In the genomic region with DNA sequence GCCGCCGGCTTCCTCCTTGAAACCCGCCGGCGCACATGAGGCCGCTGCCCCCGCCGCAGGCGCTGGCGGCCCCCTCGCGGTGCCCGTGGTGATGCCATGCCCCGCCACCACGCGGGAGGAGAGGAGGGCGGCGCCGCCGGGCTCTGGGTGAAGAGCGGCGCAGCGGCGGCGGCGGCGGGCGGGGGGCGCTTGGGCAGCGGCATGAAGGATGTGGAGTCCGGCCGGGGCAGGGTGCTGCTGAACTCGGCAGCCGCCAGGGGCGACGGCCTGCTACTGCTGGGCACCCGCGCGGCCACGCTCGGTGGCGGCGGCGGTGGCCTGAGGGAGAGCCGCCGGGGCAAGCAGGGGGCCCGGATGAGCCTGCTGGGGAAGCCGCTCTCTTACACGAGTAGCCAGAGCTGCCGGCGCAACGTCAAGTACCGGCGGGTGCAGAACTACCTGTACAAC, we compare ENCODE assay signal across 8 cellular contexts. TPM values are rescaled to one million over a fixed set of nuclear protein-coding genes. Genes with fewer than 3 reads are reported as not detected.
DNase-seq lines count a peak whose midpoint lies in the region; ATAC-seq, FAIRE-seq and TF ChIP-seq lines count a peak whose summit lies in the region.

No MANE protein-coding gene starts in this region.

- H3K27ac ChIP-seq in lung (ENCODE audit: low read depth in 1 of 2, low read length in 1 of 2): no peak overlapping the region

- H3K27ac Mint-ChIP-seq in WTC11: no peak overlapping the region
- no peak overlapping the region for H3K27ac Mint-ChIP-seq in chondrocyte (ENCODE audit: unreplicated experiment)

- CTCF ChIA-PET in WTC11 (lab: Charles Lee): interaction anchor here (0.6 to 1.6 kb wide), 7 partner anchors 10 to 512 kb away, joined by 3 to 6 read pairs (median 3); no protein-coding TSS in a partner anchor

- H3K9me3 ChIP-seq in lung (ENCODE audit: control insufficient read depth in 2 of 2, insufficient read depth in 1 of 2, low read length in 1 of 2): no peaks in the 10 kb centered on the region

- FAIRE-seq in H54 (lab: Jason Lieb, UNC): no peak

- H3K9me3 Mint-ChIP-seq in WTC11 (no peaks in the 10 kb centered on the region), chondrocyte (ENCODE audit: low read depth) (no peaks in the 10 kb centered on the region)

- ATAC-seq in WTC11: peak; percentile 53
- ATAC-seq in lung (ENCODE audit: insufficient read depth, low FRiP score): peak; percentile 12

- no peaks in the 10 kb centered on the region for H3K36me3 ChIP-seq in lung (ENCODE audit: control insufficient read depth in 2 of 2, insufficient read depth in 2 of 2, low read length in 2 of 2)

- H3K4me3 ChIP-seq in GM08714 (ENCODE audit: low read length): peak overlapping the region; percentile 90
- H3K4me3 ChIP-seq in lung: peak overlapping the region; percentile 5

- POLR2A ChIA-PET in WTC11 (lab: Charles Lee): no interaction called here

- H3K4me1 Mint-ChIP-seq in WTC11 (peaks cover 26% of the 10 kb centered on the region), chondrocyte (ENCODE audit: low read depth) (peaks cover 38% of the 10 kb centered on the region)

- no peaks in the 10 kb centered on the region for H3K36me3 Mint-ChIP-seq in WTC11
- H3K36me3 Mint-ChIP-seq in chondrocyte (ENCODE audit: low read depth): peaks cover 1% of the 10 kb centered on the region

- H3K4me3 Mint-ChIP-seq in WTC11 (peak overlapping the region; percentile 84), chondrocyte (ENCODE audit: unreplicated experiment) (peak overlapping the region; percentile 92)

- TF ChIP-seq CTCF in WTC11 (IDR thresholded peaks at IDR 0.05) (no peak), chondrocyte (IDR thresholded peaks at IDR 0.05) (peak; percentile 67), lung (IDR thresholded peaks at IDR 0.05; ENCODE audit: control extremely low read depth, extremely low read depth) (no peak)

- H3K27me3 ChIP-seq in lung (ENCODE audit: control insufficient read depth, insufficient read depth): no peaks in the 10 kb centered on the region

- DNase-seq in H54 (ENCODE audit: insufficient read length, low spot score) (peak; percentile 36), NCI-H1092 treated with DMSO at 0.1 percent for 48 hours (lab: John Stamatoyannopoulos, UW) (peak; percentile 43), WTC11 (ENCODE audit: low spot score) (peak; percentile 52), chondrocyte (ENCODE audit: low spot score) (peak; percentile 90), lung (ENCODE audit: low spot score) (no peak), NCI-H2196 treated with DMSO at 0.1 percent for 48 hours (lab: John Stamatoyannopoulos, UW; ENCODE audit: unreplicated experiment) (no peak)
- peak; percentile 35 for DNase-seq in stimulated activated CD8-positive, alpha-beta memory T cell treated with anti-CD3 and anti-CD28 coated beads, Interleukin-15, amount 100 ng/mL, for 24 hours (ENCODE audit: low read depth)

- H3K27me3 Mint-ChIP-seq in WTC11 (ENCODE audit: low read depth) (peaks cover 63% of the 10 kb centered on the region), chondrocyte (ENCODE audit: low read depth) (no peaks in the 10 kb centered on the region)

- H3K4me1 ChIP-seq in lung (ENCODE audit: control insufficient read depth in 2 of 2, insufficient read depth in 2 of 2, low read length in 2 of 2): peaks cover 0 to 1% of the 10 kb centered on the region in 2 donors

- WGBS in lung, 2 donors: 0 to 1% methylated on average over 45 to 54 of the region's 54 CpGs

- TF ChIP-seq POLR2A in H54 (IDR thresholded peaks at IDR 0.05; ENCODE audit: low read depth, low read length): 0 out of 2 replicates have a peak, but pooled peaks have one; percentile 7

TF ChIP-seq in WTC11, 78 proteins besides CTCF, POLR2A, EP300 and RAD21 (continues in another document):
- TF ChIP-seq ZNF423 (CRISPR knock-in tag; IDR thresholded peaks at IDR 0.05) (no peak), IRF2 (CRISPR knock-in tag; IDR thresholded peaks at IDR 0.05; ENCODE audit: borderline replicate concordance, low read depth) (no peak), ETV6 (CRISPR knock-in tag; IDR thresholded peaks at IDR 0.05) (peak; percentile 78), ZNF263 (CRISPR knock-in tag; IDR thresholded peaks at IDR 0.05; ENCODE audit: low read depth) (no peak), TP53 (CRISPR knock-in tag; IDR thresholded peaks at IDR 0.05) (no peak), MYBL2 (CRISPR knock-in tag; IDR thresholded peaks at IDR 0.05) (no peak), JAZF1 (CRISPR knock-in tag; IDR thresholded peaks at IDR 0.05) (no peak), KAT7 (CRISPR knock-in tag; IDR thresholded peaks at IDR 0.05; ENCODE audit: borderline replicate concordance) (peak; percentile 20; the same call in 1 of the 2 replicates), NFE2L1 (CRISPR knock-in tag; IDR thresholded peaks at IDR 0.05) (no peak)
- TF ChIP-seq, protein P1, sequence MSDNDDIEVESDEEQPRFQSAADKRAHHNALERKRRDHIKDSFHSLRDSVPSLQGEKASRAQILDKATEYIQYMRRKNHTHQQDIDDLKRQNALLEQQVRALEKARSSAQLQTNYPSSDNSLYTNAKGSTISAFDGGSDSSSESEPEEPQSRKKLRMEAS (CRISPR knock-in tag; IDR thresholded peaks at IDR 0.05): no peak
- TF ChIP-seq, protein P2, sequence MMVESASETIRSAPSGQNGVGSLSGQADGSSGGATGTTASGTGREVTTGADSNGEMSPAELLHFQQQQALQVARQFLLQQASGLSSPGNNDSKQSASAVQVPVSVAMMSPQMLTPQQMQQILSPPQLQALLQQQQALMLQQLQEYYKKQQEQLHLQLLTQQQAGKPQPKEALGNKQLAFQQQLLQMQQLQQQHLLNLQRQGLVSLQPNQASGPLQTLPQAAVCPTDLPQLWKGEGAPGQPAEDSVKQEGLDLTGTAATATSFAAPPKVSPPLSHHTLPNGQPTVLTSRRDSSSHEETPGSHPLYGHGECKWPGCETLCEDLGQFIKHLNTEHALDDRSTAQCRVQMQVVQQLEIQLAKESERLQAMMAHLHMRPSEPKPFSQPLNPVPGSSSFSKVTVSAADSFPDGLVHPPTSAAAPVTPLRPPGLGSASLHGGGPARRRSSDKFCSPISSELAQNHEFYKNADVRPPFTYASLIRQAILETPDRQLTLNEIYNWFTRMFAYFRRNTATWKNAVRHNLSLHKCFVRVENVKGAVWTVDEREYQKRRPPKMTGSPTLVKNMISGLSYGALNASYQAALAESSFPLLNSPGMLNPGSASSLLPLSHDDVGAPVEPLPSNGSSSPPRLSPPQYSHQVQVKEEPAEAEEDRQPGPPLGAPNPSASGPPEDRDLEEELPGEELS (CRISPR knock-in tag; IDR thresholded peaks at IDR 0.05): no peak; the same call in 1 of the 2 replicates
- TF ChIP-seq, protein P3, sequence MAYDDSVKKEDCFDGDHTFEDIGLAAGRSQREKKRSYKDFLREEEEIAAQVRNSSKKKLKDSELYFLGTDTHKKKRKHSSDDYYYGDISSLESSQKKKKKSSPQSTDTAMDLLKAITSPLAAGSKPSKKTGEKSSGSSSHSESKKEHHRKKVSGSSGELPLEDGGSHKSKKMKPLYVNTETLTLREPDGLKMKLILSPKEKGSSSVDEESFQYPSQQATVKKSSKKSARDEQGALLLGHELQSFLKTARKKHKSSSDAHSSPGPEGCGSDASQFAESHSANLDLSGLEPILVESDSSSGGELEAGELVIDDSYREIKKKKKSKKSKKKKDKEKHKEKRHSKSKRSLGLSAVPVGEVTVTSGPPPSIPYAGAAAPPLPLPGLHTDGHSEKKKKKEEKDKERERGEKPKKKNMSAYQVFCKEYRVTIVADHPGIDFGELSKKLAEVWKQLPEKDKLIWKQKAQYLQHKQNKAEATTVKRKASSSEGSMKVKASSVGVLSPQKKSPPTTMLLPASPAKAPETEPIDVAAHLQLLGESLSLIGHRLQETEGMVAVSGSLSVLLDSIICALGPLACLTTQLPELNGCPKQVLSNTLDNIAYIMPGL (CRISPR knock-in tag; IDR thresholded peaks at IDR 0.05): peak; percentile 48; the same call in 1 of the 2 replicates
- TF ChIP-seq, protein P4, sequence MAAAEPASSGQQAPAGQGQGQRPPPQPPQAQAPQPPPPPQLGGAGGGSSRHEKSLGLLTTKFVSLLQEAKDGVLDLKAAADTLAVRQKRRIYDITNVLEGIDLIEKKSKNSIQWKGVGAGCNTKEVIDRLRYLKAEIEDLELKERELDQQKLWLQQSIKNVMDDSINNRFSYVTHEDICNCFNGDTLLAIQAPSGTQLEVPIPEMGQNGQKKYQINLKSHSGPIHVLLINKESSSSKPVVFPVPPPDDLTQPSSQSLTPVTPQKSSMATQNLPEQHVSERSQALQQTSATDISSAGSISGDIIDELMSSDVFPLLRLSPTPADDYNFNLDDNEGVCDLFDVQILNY (CRISPR knock-in tag; IDR thresholded peaks at IDR 0.05): no peak
- TF ChIP-seq, protein P5, sequence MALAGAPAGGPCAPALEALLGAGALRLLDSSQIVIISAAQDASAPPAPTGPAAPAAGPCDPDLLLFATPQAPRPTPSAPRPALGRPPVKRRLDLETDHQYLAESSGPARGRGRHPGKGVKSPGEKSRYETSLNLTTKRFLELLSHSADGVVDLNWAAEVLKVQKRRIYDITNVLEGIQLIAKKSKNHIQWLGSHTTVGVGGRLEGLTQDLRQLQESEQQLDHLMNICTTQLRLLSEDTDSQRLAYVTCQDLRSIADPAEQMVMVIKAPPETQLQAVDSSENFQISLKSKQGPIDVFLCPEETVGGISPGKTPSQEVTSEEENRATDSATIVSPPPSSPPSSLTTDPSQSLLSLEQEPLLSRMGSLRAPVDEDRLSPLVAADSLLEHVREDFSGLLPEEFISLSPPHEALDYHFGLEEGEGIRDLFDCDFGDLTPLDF (CRISPR knock-in tag; IDR thresholded peaks at IDR 0.05): no peak

RNA-seq across cellular contexts. Expression of a gene that starts 0.3 kb away (rescaled TPM):
- total RNA-seq in WTC11 (2021) (1.5 to 2.0 TPM (median 1.7 TPM) in 3 replicates), chondrocyte (4.1 to 4.7 TPM (median 4.5 TPM) in 3 replicates), lung (1 to 10 TPM in 1 of 2 donors, under 1 TPM in 1; 0.74 to 5.7 TPM)
- under 1 TPM; 0.12 to 0.18 TPM for polyA plus RNA-seq in lung

Comparison
In these comparisons a context has a peak if more than half of its experiments do, and no peak if none do; other contexts are left out.
1. DNase-seq: peak in H54 (single experiment), NCI-H1092 treated with DMSO at 0.1 percent for 48 hours (single experiment), WTC11 (single experiment), chondrocyte (single experiment) and stimulated activated CD8-positive, alpha-beta memory T cell treated with anti-CD3 and anti-CD28 coated beads, Interleukin-15, amount 100 ng/mL, for 24 hours (single experiment); none in lung (single experiment) and NCI-H2196 treated with DMSO at 0.1 percent for 48 hours (single experiment).